Comparison of ENCODE assay signal across 1 cellular context in the genomic region with DNA sequence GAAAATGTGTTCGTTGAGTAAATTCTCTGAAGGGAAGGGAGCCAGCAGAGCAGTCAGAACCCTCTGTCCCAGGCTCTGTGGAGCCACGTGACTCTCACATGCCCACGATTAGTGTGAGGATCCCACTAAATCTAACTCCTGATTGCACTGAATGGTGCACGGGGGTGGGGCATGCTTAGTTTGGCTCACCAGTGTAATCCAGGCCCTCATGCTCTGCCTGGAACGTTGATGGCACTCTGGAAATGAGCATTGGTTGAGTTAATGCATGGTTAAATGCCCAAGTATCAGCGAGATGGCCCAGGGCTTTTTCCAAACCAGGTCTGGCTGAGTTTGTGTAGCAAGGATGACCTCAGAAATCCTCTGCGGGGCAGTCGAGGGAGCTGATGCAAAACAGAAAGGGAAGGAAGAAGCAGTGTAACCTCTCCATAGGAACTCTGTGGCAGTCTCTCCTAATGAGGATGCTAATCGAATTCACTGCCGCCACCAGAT.
TF ChIP-seq lines count a peak whose summit lies in the region.

No MANE protein-coding gene starts in this region.

TF ChIP-seq in GM23338, 12 proteins besides CTCF, POLR2A, EP300 and RAD21 (continued from another document):
- TF ChIP-seq ZNF331 (CRISPR knock-in tag; IDR thresholded peaks at IDR 0.05; ENCODE audit: low read depth) = no peak
